Comparison of ENCODE assay signal across 1 cellular context in genomic region chr10:28849821-28850220, GRCh38.
TF ChIP-seq lines count a peak whose summit lies in the region.

No MANE protein-coding gene starts in this region.

TF ChIP-seq in K562, 482 proteins besides CTCF, POLR2A, EP300 and RAD21 (continued from another document):
- TF ChIP-seq PBX2 (CRISPR knock-in tag; IDR thresholded peaks at IDR 0.05; ENCODE audit: low read depth) (no peak), PBX2 (tag; conservative IDR thresholded peaks at IDR 0.05; ENCODE audit: low read depth) (0 out of 2 replicates have a peak, but pooled peaks have one; percentile 10), ZNF76 (CRISPR knock-in tag; IDR thresholded peaks at IDR 0.05; ENCODE audit: borderline replicate concordance) (no peak), FOXM1 (IDR thresholded peaks at IDR 0.05; ENCODE audit: low read depth) (0 out of 2 replicates have a peak, but pooled peaks have one; percentile 15), FOXM1 (CRISPR knock-in tag; IDR thresholded peaks at IDR 0.05; ENCODE audit: low read depth) (no peak), RNF2 (IDR thresholded peaks at IDR 0.05) (peak; percentile 26; the same call in 1 of the 2 replicates), SRSF1 (IDR thresholded peaks at IDR 0.05; ENCODE audit: low read depth, low read length) (no peak), CXXC5 (CRISPR knock-in tag; IDR thresholded peaks at IDR 0.05) (0 out of 2 replicates have a peak, but pooled peaks have one; percentile 10), STAT6 (CRISPR knock-in tag; IDR thresholded peaks at IDR 0.05) (no peak), TCF3 (CRISPR knock-in tag; IDR thresholded peaks at IDR 0.05) (peak; percentile 81), MTA1 (IDR thresholded peaks at IDR 0.05; ENCODE audit: borderline replicate concordance) (no peak), HDAC2 (IDR thresholded peaks at IDR 0.05) (peak; percentile 82), MAFF (IDR thresholded peaks at IDR 0.05; ENCODE audit: low read length) (no peak), TAL1 (IDR thresholded peaks at IDR 0.05) (peak; percentile 75), HDGF (IDR thresholded peaks at IDR 0.05) (0 out of 2 replicates have a peak, but pooled peaks have one; percentile 49), BHLHE40 (IDR thresholded peaks at IDR 0.05; ENCODE audit: low read length) (peak; percentile 70), CHCHD3 (CRISPR knock-in tag; IDR thresholded peaks at IDR 0.05) (no peak), PKNOX1 (IDR thresholded peaks at IDR 0.05) (peak; percentile 39; the same call in 1 of the 2 replicates), WHSC1 (IDR thresholded peaks at IDR 0.05; ENCODE audit: low read length) (no peak), ZNF695 (CRISPR knock-in tag; IDR thresholded peaks at IDR 0.05) (no peak), NFIC (IDR thresholded peaks at IDR 0.05) (0 out of 2 replicates have a peak, but pooled peaks have one; percentile 38), ATF7 (IDR thresholded peaks at IDR 0.05) (peak; percentile 34; the same call in 1 of the 2 replicates), EHMT2 (IDR thresholded peaks at IDR 0.05) (peak; percentile 55; the same call in 1 of the 2 replicates), CREM (IDR thresholded peaks at IDR 0.05; ENCODE audit: low read depth) (0 out of 2 replicates have a peak, but pooled peaks have one; percentile 27), MEIS2 (IDR thresholded peaks at IDR 0.05; ENCODE audit: partially characterized antibody) (peak; percentile 32), TBP (optimal IDR thresholded peaks at IDR 0.05; ENCODE audit: low read depth, low read length) (no peak), SP1 (CRISPR knock-in tag; IDR thresholded peaks at IDR 0.05) (no peak), LEF1 (IDR thresholded peaks at IDR 0.05) (peak; percentile 45; the same call in 1 of the 2 replicates), STAT5A (IDR thresholded peaks at IDR 0.05; ENCODE audit: borderline replicate concordance, low read length) (peak; percentile 66), TRIM24 (IDR thresholded peaks at IDR 0.05) (peak; percentile 47 to 51), NCOR1 (IDR thresholded peaks at IDR 0.05) (peak; percentile 72), ARID1B (IDR thresholded peaks at IDR 0.05) (peak; percentile 83), CBX3 (IDR thresholded peaks at IDR 0.05; ENCODE audit: borderline replicate concordance in 1 of 2, low read length in 2 of 2) (peak in 1 of 2 experiments; percentile 52; a peak in 1 of 3 replicates), LCOR (CRISPR knock-in tag; IDR thresholded peaks at IDR 0.05) (peak; percentile 74; the same call in 1 of the 2 replicates), CBFA2T3 (IDR thresholded peaks at IDR 0.05) (peak; percentile 88), ARNT (IDR thresholded peaks at IDR 0.05) (peak in 1 of 2 experiments; percentile 53; a peak in 1 of 4 replicates), SMARCE1 (IDR thresholded peaks at IDR 0.05) (peak; percentile 29; the same call in 1 of the 2 replicates), JUND (IDR thresholded peaks at IDR 0.05; ENCODE audit: borderline replicate concordance, low read depth, low read length) (0 out of 2 replicates have a peak, but pooled peaks have one; percentile 27), JUND (tag; IDR thresholded peaks at IDR 0.05; ENCODE audit: borderline replicate concordance, low read depth, low read length) (peak; percentile 21; the same call in 1 of the 3 replicates), XRCC4 (IDR thresholded peaks at IDR 0.05; ENCODE audit: extremely low read depth, insufficient read depth, insufficient read length) (no peak), ESRRA (IDR thresholded peaks at IDR 0.05; ENCODE audit: borderline replicate concordance, low read depth) (peak; percentile 20; the same call in 1 of the 2 replicates), DPF2 (IDR thresholded peaks at IDR 0.05) (peak; percentile 73), FOSL1 (tag; conservative IDR thresholded peaks at IDR 0.05) (0 out of 2 replicates have a peak, but pooled peaks have one; percentile 28), SMARCA4 (IDR thresholded peaks at IDR 0.05) (peak; percentile 66), PPARD (CRISPR knock-in tag; IDR thresholded peaks at IDR 0.05) (no peak), TEAD4 (IDR thresholded peaks at IDR 0.05; ENCODE audit: low read length) (peak; percentile 85), TEAD4 (CRISPR knock-in tag; IDR thresholded peaks at IDR 0.05; ENCODE audit: borderline replicate concordance) (no peak), PML (IDR thresholded peaks at IDR 0.05; ENCODE audit: low read length) (peak; percentile 71; the same call in 1 of the 2 replicates), CTBP1 (IDR thresholded peaks at IDR 0.05; ENCODE audit: borderline replicate concordance) (peak; percentile 76; the same call in 1 of the 2 replicates), FOXP1 (CRISPR knock-in tag; IDR thresholded peaks at IDR 0.05) (no peak), L3MBTL2 (IDR thresholded peaks at IDR 0.05) (no peak), POLR2AphosphoS5 (IDR thresholded peaks at IDR 0.05; ENCODE audit: control insufficient read depth, insufficient read depth, low read depth, low read length) (peak; percentile 72; the same call in 1 of the 2 replicates), GATA2 (CRISPR knock-in tag; IDR thresholded peaks at IDR 0.05) (peak; percentile 48; the same call in 1 of the 2 replicates)
